Comparison of ENCODE assay signal across 18 cellular contexts in genomic region chr10:127921751-127922140, GRCh38. TPM values are rescaled to one million over a fixed set of nuclear protein-coding genes. Genes with fewer than 3 reads are reported as not detected.
DNase-seq lines count a peak whose midpoint lies in the region; ATAC-seq and TF ChIP-seq lines count a peak whose summit lies in the region.
"Had no signal": no experiment of that assay in that cellular context is flagged by ENCODE, and none has a peak within 500 bp of the region (broad histone marks: within the 10 kb centered on the region; RNA-seq: fewer than 3 reads in every experiment).

No MANE protein-coding gene starts in this region.

- H3K4me1 ChIP-seq in left ventricle myocardium inferior (peaks cover 84% of the 10 kb centered on the region), upper lobe of left lung (peaks cover 50 to 72% (median 53%) of the 10 kb centered on the region in 4 donors), GM23338 (ENCODE audit: insufficient read depth) (no peaks in the 10 kb centered on the region)

- H2AFZ ChIP-seq in GM23338, result no peak overlapping the region

- H3K4me3 ChIP-seq in left ventricle myocardium inferior (no peak overlapping the region), brain microvascular endothelial cell (ENCODE audit: low read depth, low read length) (no peak overlapping the region), upper lobe of left lung (no peak overlapping the region), foreskin fibroblast (ENCODE audit: low read depth in 1 of 2, low read length in 2 of 2) (no peak overlapping the region), GM23338 (no peak overlapping the region)
- H3K4me3 ChIP-seq: GM12878, HAP-1, MG63, thyroid gland had no signal

- no peak overlapping the region for H3K4me3 Mint-ChIP-seq in GM23338
- H3K4me3 Mint-ChIP-seq: activated naive CD4-positive, alpha-beta T cell treated with anti-CD3 and anti-CD28 coated beads for 36 hours had no signal

- no peaks in the 10 kb centered on the region for H3K36me3 Mint-ChIP-seq in GM23338 (ENCODE audit: low read depth)

- intact Hi-C loops in left ventricle myocardium inferior (cut with micrococcal nuclease), result no loop called here
- intact Hi-C loops in Right ventricle myocardium inferior (cut with DNase I), result loop anchor here (5.0 kb wide), 1 partner anchor 56 kb away; no protein-coding TSS in a partner anchor

- ATAC-seq in Right ventricle myocardium inferior (no peak), upper lobe of left lung (ENCODE audit: low FRiP score in 2 of 2) (peak in 1 of 2 donors; percentile 59), HG02884 (IDR thresholded peaks at IDR 0.05; ENCODE audit: unreplicated experiment) (no peak), GM23338 (no peak)
- ATAC-seq: GM12878 had no signal

- in situ Hi-C loops in brain microvascular endothelial cell (cut with HindIII; ENCODE audit: low pct_ligation_motif_present, low sequenced_read_pairs), result no loop called here

- no peak for TF ChIP-seq CTCF in left ventricle myocardium inferior (IDR thresholded peaks at IDR 0.05; ENCODE audit: borderline replicate concordance)
- TF ChIP-seq CTCF in brain microvascular endothelial cell (IDR thresholded peaks at IDR 0.05; ENCODE audit: low read depth, low read length, missing control alignments), result no peak
- TF ChIP-seq CTCF in upper lobe of left lung (IDR thresholded peaks at IDR 0.05), result no peak
- no peak for TF ChIP-seq CTCF in foreskin fibroblast (IDR thresholded peaks at IDR 0.05; ENCODE audit: low read depth, low read length)
- TF ChIP-seq CTCF in GM23338 (conservative IDR thresholded peaks at IDR 0.05; ENCODE audit: low read depth in 2 of 2), result no peak

- no peak for TF ChIP-seq POLR2A in upper lobe of left lung (IDR thresholded peaks at IDR 0.05)

- no peaks in the 10 kb centered on the region; the same call in 2 of the 3 replicates for H3K9me3 Mint-ChIP-seq in GM23338
- H3K9me3 Mint-ChIP-seq: activated naive CD4-positive, alpha-beta T cell treated with anti-CD3 and anti-CD28 coated beads for 36 hours had no signal

- H3F3A ChIP-seq in GM23338 (replicated peaks; ENCODE audit: low read depth), result no peaks in the 10 kb centered on the region

- no peaks in the 10 kb centered on the region for H3K79me2 ChIP-seq in GM23338 (replicated peaks; ENCODE audit: insufficient read depth)

- H3K9me2 ChIP-seq in GM23338 (ENCODE audit: insufficient read depth), result no peaks in the 10 kb centered on the region

- peaks cover 4% of the 10 kb centered on the region; the same call in 2 of the 3 replicates for H3K4me1 Mint-ChIP-seq in GM23338

- peak overlapping the region; percentile 86 for H3K27ac ChIP-seq in left ventricle myocardium inferior (replicated peaks)
- peak overlapping the region; percentile 88 for H3K27ac ChIP-seq in brain microvascular endothelial cell
- H3K27ac ChIP-seq in upper lobe of left lung, result peak overlapping the region; percentile 67 to 85 (median 80)
- H3K27ac ChIP-seq in GM23338 (ENCODE audit: low read depth), result no peak overlapping the region

- H3K27me3 ChIP-seq in left ventricle myocardium inferior (ENCODE audit: low read depth) (no peaks in the 10 kb centered on the region), brain microvascular endothelial cell (replicated peaks) (no peaks in the 10 kb centered on the region), upper lobe of left lung (no peaks in the 10 kb centered on the region), GM23338 (ENCODE audit: insufficient read depth) (no peaks in the 10 kb centered on the region)
- H3K27me3 ChIP-seq: MG63, thyroid gland had no signal

- DNase-seq in left ventricle myocardium inferior, result no peak
- DNase-seq in Right ventricle myocardium inferior (ENCODE audit: missing footprints), result no peak
- no peak for DNase-seq in brain microvascular endothelial cell
- peak; percentile 70 for DNase-seq in medulla oblongata (ENCODE audit: extremely low spot score)
- DNase-seq in upper lobe of left lung, result no peak
- DNase-seq in foreskin fibroblast, result no peak
- DNase-seq in GM23338 (ENCODE audit: low spot score), result no peak
- DNase-seq: activated naive CD4-positive, alpha-beta T cell treated with anti-CD3 and anti-CD28 coated beads for 36 hours; effector memory CD4-positive, alpha-beta T cell; MG63; NCI-H748 treated with DMSO at 0.1 percent for 48 hours; stimulated activated CD4-positive, alpha-beta T cell treated with anti-CD3 and anti-CD28 coated beads, Interleukin-4, amount 100 ng/mL, for 4 hours; thyroid gland had no signal

- no peaks in the 10 kb centered on the region for H4K20me1 ChIP-seq in GM23338 (replicated peaks; ENCODE audit: insufficient read depth)

- H3K9me3 ChIP-seq in left ventricle myocardium inferior (replicated peaks), result no peaks in the 10 kb centered on the region
- no peaks in the 10 kb centered on the region for H3K9me3 ChIP-seq in upper lobe of left lung
- H3K9me3 ChIP-seq: HAP-1, MG63, thyroid gland had no signal

- 40 to 63% methylated on average over 2 of the region's 2 CpGs for WGBS in upper lobe of left lung, 2 donors

- TF ChIP-seq EP300 in upper lobe of left lung (IDR thresholded peaks at IDR 0.05), result no peak

- H3K4me2 ChIP-seq in GM23338, result no peak overlapping the region

- no peak overlapping the region for H3K27ac Mint-ChIP-seq in GM23338
- H3K27ac Mint-ChIP-seq: activated naive CD4-positive, alpha-beta T cell treated with anti-CD3 and anti-CD28 coated beads for 36 hours had no signal

- H3K27me3 Mint-ChIP-seq in GM23338 (ENCODE audit: insufficient read depth, low read depth, poor library complexity), result peaks cover 4% of the 10 kb centered on the region

- H3K36me3 ChIP-seq in left ventricle myocardium inferior (no peaks in the 10 kb centered on the region), brain microvascular endothelial cell (replicated peaks) (no peaks in the 10 kb centered on the region), upper lobe of left lung (no peaks in the 10 kb centered on the region), GM23338 (ENCODE audit: insufficient read depth) (no peaks in the 10 kb centered on the region)
- H3K36me3 ChIP-seq: HAP-1, MG63, thyroid gland had no signal

TF ChIP-seq in GM23338, 12 proteins besides CTCF, POLR2A, EP300 and RAD21 (continues in another document):
- no peak for TF ChIP-seq NANOG (IDR thresholded peaks at IDR 0.05; ENCODE audit: borderline replicate concordance)
- no peak for TF ChIP-seq ZNF331 (CRISPR knock-in tag; IDR thresholded peaks at IDR 0.05; ENCODE audit: low read depth)
- no peak for TF ChIP-seq REST (IDR thresholded peaks at IDR 0.05; ENCODE audit: unreplicated experiment)
- TF ChIP-seq STAT1 (IDR thresholded peaks at IDR 0.05; ENCODE audit: unreplicated experiment), result no peak
- no peak for TF ChIP-seq ETS1 (IDR thresholded peaks at IDR 0.05)
- no peak for TF ChIP-seq EZH2 (IDR thresholded peaks at IDR 0.05; ENCODE audit: low read depth, unreplicated experiment)
- TF ChIP-seq POLR2AphosphoS5 (IDR thresholded peaks at IDR 0.05; ENCODE audit: low read depth), result no peak
- no peak for TF ChIP-seq JUNB (IDR thresholded peaks at IDR 0.05; ENCODE audit: unreplicated experiment)
- no peak for TF ChIP-seq EZH2phosphoT487 (IDR thresholded peaks at IDR 0.05; ENCODE audit: unreplicated experiment)
- TF ChIP-seq ZNF114 (CRISPR knock-in tag; IDR thresholded peaks at IDR 0.05), result no peak
- TF ChIP-seq CREB1 (CRISPR knock-in tag; IDR thresholded peaks at IDR 0.05; ENCODE audit: low read depth), result no peak

RNA-seq across cellular contexts. Expression of gene PTPRE, which starts 14.8 kb away (rescaled TPM):
- total RNA-seq in left ventricle myocardium inferior (13.8 TPM), Right ventricle myocardium inferior (17.4 TPM), upper lobe of left lung (10 to 100 TPM; 49.9 to 89.2 (median 64.2) TPM)
- 0.42 and 0.54 TPM in 2 replicates for total RNA-seq in GM23338 (2014; rRNA removed; shearing (Covaris generic))
- 0.34 and 3.0 TPM in 2 replicates for polyA plus RNA-seq in GM23338 (2016; fragmentation: Nextera tagmentation; extraction: Ambion mirVana)
- total RNA-seq: G401 had no signal

RNA-seq across cellular contexts. Expression of gene CLRN3, which starts 29.0 kb away (rescaled TPM):
- total RNA-seq in left ventricle myocardium inferior (not detected), Right ventricle myocardium inferior (not detected), upper lobe of left lung (under 1 TPM in 2 of 6 donors, not detected in 4; 0.37 to 0.49 TPM)
- not detected in 2 replicates for total RNA-seq in GM23338 (2014; rRNA removed; shearing (Covaris generic))
- not detected in 2 replicates for polyA plus RNA-seq in GM23338 (2016; fragmentation: Nextera tagmentation; extraction: Ambion mirVana)
- total RNA-seq: activated naive CD4-positive, alpha-beta T cell treated with anti-CD3 and anti-CD28 coated beads for 36 hours; G401; GM12878; RPMI7951; thyroid gland had no signal
- polyA plus RNA-seq: GM12878 had no signal
